In the genomic region with DNA sequence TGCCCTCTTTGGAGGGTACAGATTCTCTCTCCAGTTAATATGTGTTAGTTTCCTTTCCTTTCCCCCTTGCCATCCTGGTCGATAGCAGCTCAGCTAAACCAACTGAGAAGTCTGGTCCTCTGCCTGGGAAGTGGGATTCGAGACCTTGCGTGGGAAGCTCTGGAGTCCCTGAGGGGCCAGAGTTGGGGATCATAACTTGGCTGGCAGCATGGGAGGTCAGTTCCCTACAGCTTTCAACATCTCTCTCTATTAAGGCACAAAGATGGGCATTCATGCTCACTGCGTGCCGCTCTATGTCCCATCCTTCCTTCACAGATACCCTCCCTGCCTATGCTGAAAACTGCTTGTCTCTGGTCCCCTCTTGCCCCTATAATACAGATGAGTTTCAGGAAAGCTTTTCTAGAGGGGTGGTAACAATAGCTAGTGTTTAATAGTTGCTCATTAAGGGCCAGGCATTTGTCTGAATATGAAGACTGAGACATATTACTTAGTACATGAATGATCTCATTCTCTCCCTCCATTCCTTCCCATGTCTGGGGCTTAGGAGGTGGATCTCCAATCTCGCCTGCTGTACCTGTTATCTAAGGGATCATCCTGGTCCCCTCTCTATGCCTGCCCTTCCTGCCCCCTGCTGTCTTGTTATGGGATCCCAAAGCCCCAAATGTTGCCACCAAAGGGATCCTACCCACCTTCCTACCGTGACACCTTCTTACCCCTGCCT, we compare ENCODE assay signal across 9 cellular contexts. TPM values are rescaled to one million over a fixed set of nuclear protein-coding genes. Genes with fewer than 3 reads are reported as not detected.
DNase-seq lines count a peak whose midpoint lies in the region; ATAC-seq lines count a peak whose summit lies in the region.
"Had no signal": no experiment of that assay in that cellular context is flagged by ENCODE, and none has a peak within 500 bp of the region (broad histone marks: within the 10 kb centered on the region; RNA-seq: fewer than 3 reads in every experiment).

No MANE protein-coding gene starts in this region.

- no peak for ATAC-seq in naive thymus-derived CD4-positive, alpha-beta T cell
- ATAC-seq: left lobe of liver had no signal

- H3K27ac ChIP-seq in naive thymus-derived CD4-positive, alpha-beta T cell (ENCODE audit: low read depth, low read length), result peak overlapping the region; percentile 15

- H3K4me1 Mint-ChIP-seq in naive thymus-derived CD4-positive, alpha-beta T cell, result peaks cover 23 to 84% (median 53%) of the 10 kb centered on the region in 7 donors

- peaks cover 16% of the 10 kb centered on the region for H3K36me3 ChIP-seq in adipocyte (ENCODE audit: control insufficient read depth, insufficient read depth, low read length, severe bottlenecking)
- peaks cover 0 to 26% (median 6%) of the 10 kb centered on the region in 3 experiments for H3K36me3 ChIP-seq in naive thymus-derived CD4-positive, alpha-beta T cell (ENCODE audit: control insufficient read depth in 2 of 3, insufficient read depth in 3 of 3, low read length in 3 of 3)

- POLR2A ChIA-PET in naive thymus-derived CD4-positive, alpha-beta T cell (lab: Charles Lee), result interaction anchor here (1.4 to 6.6 kb wide), 5 partner anchors 11 to 38 kb away, joined by 3 to 60 read pairs (median 21); a partner anchor contains a TSS

- no peaks in the 10 kb centered on the region for H3K9me3 Mint-ChIP-seq in naive thymus-derived CD4-positive, alpha-beta T cell

- peaks cover 84% of the 10 kb centered on the region for H3K4me1 ChIP-seq in adipocyte (ENCODE audit: control insufficient read depth, insufficient read depth, low read length)
- H3K4me1 ChIP-seq in naive thymus-derived CD4-positive, alpha-beta T cell (ENCODE audit: control insufficient read depth in 2 of 2, insufficient read depth in 2 of 2, low read length in 2 of 2), result peaks cover 30 to 51% of the 10 kb centered on the region in 2 donors

- H3K9ac ChIP-seq in adipocyte (ENCODE audit: low read length), result peak overlapping the region; percentile 78

- peak overlapping the region; percentile 52 for H3K4me3 ChIP-seq in adipocyte (ENCODE audit: low read length)
- H3K4me3 ChIP-seq in naive thymus-derived CD4-positive, alpha-beta T cell (ENCODE audit: low read length), result no peak overlapping the region

- no peaks in the 10 kb centered on the region for H3K27me3 ChIP-seq in adipocyte (replicated peaks; ENCODE audit: control insufficient read depth, insufficient read depth, low read length)
- no peaks in the 10 kb centered on the region for H3K27me3 ChIP-seq in naive thymus-derived CD4-positive, alpha-beta T cell (ENCODE audit: control insufficient read depth in 2 of 2, insufficient read depth in 2 of 2, low read length in 2 of 2)

- H3K4me3 Mint-ChIP-seq in naive thymus-derived CD4-positive, alpha-beta T cell, result peak overlapping the region in 3 of 10 donors; percentile 1 to 45 (median 27)

- peaks cover 0 to 16% (median 7%) of the 10 kb centered on the region in 5 donors for H3K36me3 Mint-ChIP-seq in naive thymus-derived CD4-positive, alpha-beta T cell

- DNase-seq in Ammon's horn (ENCODE audit: low spot score) (peak; percentile 58), adipocyte (ENCODE audit: low read depth) (no peak), RKO (ENCODE audit: low spot score) (no peak), COR-L47 (lab: John Stamatoyannopoulos, UW) (no peak), GDM1 (lab: John Stamatoyannopoulos, UW) (no peak)
- DNase-seq in naive thymus-derived CD4-positive, alpha-beta T cell, result no peak
- DNase-seq: stimulated activated CD4-positive, alpha-beta T cell treated with anti-CD3 and anti-CD28 coated beads, Interleukin-4, amount 100 ng/mL, for 24 hours; T-helper 1 cell had no signal

- CTCF ChIA-PET in naive thymus-derived CD4-positive, alpha-beta T cell (lab: Charles Lee), result interaction anchor here (0.8 to 6.3 kb wide), 8 partner anchors 10 to 200 kb away, joined by 3 to 106 read pairs (median 5); a partner anchor contains a TSS

- peak overlapping the region in 8 of 9 donors; percentile 23 to 84 (median 76) for H3K27ac Mint-ChIP-seq in naive thymus-derived CD4-positive, alpha-beta T cell

- H3K9me3 ChIP-seq in adipocyte (ENCODE audit: control insufficient read depth, low read length), result no peaks in the 10 kb centered on the region
- no peaks in the 10 kb centered on the region for H3K9me3 ChIP-seq in naive thymus-derived CD4-positive, alpha-beta T cell (ENCODE audit: control insufficient read depth in 2 of 3, low read length in 3 of 3)

- H3K27me3 Mint-ChIP-seq in naive thymus-derived CD4-positive, alpha-beta T cell, result no peaks in the 10 kb centered on the region

- intact Hi-C loops in naive thymus-derived CD4-positive, alpha-beta T cell (cut with micrococcal nuclease), result loop anchor here in 1 of 2 donors (2.0 kb wide), 2 partner anchors 19 to 23 kb away; a partner anchor contains a TSS

RNA-seq across cellular contexts. Expression of a gene that starts 10.8 kb away (rescaled TPM):
- total RNA-seq in naive thymus-derived CD4-positive, alpha-beta T cell, result 10 to 100 TPM in 4 of 5 experiments, 1 to 10 TPM in 1; 3.2 to 55.9 (median 48.4) TPM
- polyA plus RNA-seq in naive thymus-derived CD4-positive, alpha-beta T cell, result 10 to 100 TPM; 17.7 to 26.2 TPM

RNA-seq across cellular contexts. Expression of a gene that starts 19.4 kb away (rescaled TPM):
- total RNA-seq in naive thymus-derived CD4-positive, alpha-beta T cell, result 100 to 1,000 TPM in 1 of 5 experiments, 10 to 100 TPM in 4; 82.9 to 103 (median 91.4) TPM
- polyA plus RNA-seq in naive thymus-derived CD4-positive, alpha-beta T cell, result 10 to 100 TPM; 46.7 to 62.7 TPM

RNA-seq across cellular contexts. Expression of a gene that starts 26.8 kb away (rescaled TPM):
- total RNA-seq in naive thymus-derived CD4-positive, alpha-beta T cell, result 10 to 100 TPM in 4 of 5 experiments, 1 to 10 TPM in 1; 3.6 to 34.2 (median 17.3) TPM
- polyA plus RNA-seq in naive thymus-derived CD4-positive, alpha-beta T cell, result 10 to 100 TPM in 1 of 2 donors, 1 to 10 TPM in 1; 4.7 to 11.2 TPM

RNA-seq across cellular contexts. Expression of a gene that starts 48.2 kb away (rescaled TPM):
- total RNA-seq in naive thymus-derived CD4-positive, alpha-beta T cell, result 100 to 1,000 TPM in 4 of 5 experiments, 10 to 100 TPM in 1; 97.0 to 145 (median 113) TPM
- polyA plus RNA-seq in naive thymus-derived CD4-positive, alpha-beta T cell, result 10 to 100 TPM in 1 of 2 donors, 1 to 10 TPM in 1; 8.0 to 11.3 TPM

RNA-seq across cellular contexts. Expression of a gene that starts 58.4 kb away (rescaled TPM):
- total RNA-seq in naive thymus-derived CD4-positive, alpha-beta T cell, result not detected
- polyA plus RNA-seq in naive thymus-derived CD4-positive, alpha-beta T cell, result not detected
- total RNA-seq: left lobe of liver had no signal
